Comparison of ENCODE assay signal across 15 cellular contexts in genomic region chr10:14748471-14748870, GRCh38. TPM values are rescaled to one million over a fixed set of nuclear protein-coding genes. Genes with fewer than 3 reads are reported as not detected.
A peak's percentile ranks its signal among the peaks of the same experiment; 100 is the strongest.
DNase-seq lines count a peak whose midpoint lies in the region; ATAC-seq, FAIRE-seq and TF ChIP-seq lines count a peak whose summit lies in the region.
"Had no signal": no experiment of that assay in that cellular context is flagged by ENCODE, and none has a peak within 500 bp of the region (broad histone marks: within the 10 kb centered on the region; RNA-seq: fewer than 3 reads in every experiment).

No MANE protein-coding gene starts in this region.

- DNase-seq in GM12892 (ENCODE audit: insufficient read length) (no peak), body of pancreas (peak in 3 of 4 donors; percentile 34 to 50 (median 41)), lower lobe of right lung (no peak), GM03348 (ENCODE audit: low spot score) (no peak), posterior cingulate gyrus (no peak)
- DNase-seq: activated CD8-positive, alpha-beta memory T cell treated with anti-CD3 and anti-CD28 coated beads, Interleukin-2, amount 50 U/mL, for 4 hours; activated naive CD4-positive, alpha-beta T cell treated with anti-CD3 and anti-CD28 coated beads, Interleukin-2, amount 50 U/mL, for 16 hours; AML-193; DMS79; NK-92 treated with Interleukin-12 subunit alpha and Interleukin-12 subunit beta, amount 100 ng/mL, for 24 hours; SK-N-SH had no signal

- H3K9ac ChIP-seq in stomach smooth muscle (ENCODE audit: low read length in 2 of 2), result peak overlapping the region in 1 of 2 donors; percentile 29
- H3K9ac ChIP-seq: SK-N-SH had no signal

- H3K27ac ChIP-seq in body of pancreas, result peak overlapping the region; percentile 43 to 82 (median 56)
- H3K27ac ChIP-seq in lower lobe of right lung, result peak overlapping the region; percentile 44
- H3K27ac ChIP-seq in stomach smooth muscle (ENCODE audit: low read length), result peak overlapping the region; percentile 13

- H3K4me3 ChIP-seq in body of pancreas (no peak overlapping the region), lower lobe of right lung (no peak overlapping the region), stomach smooth muscle (ENCODE audit: low read length in 2 of 2) (peak overlapping the region in 1 of 2 donors; percentile 29)
- H3K4me3 ChIP-seq: thyroid gland had no signal

- TF ChIP-seq POLR2A in GM12892 (IDR thresholded peaks at IDR 0.05; ENCODE audit: low read depth, low read length) (no peak), body of pancreas (IDR thresholded peaks at IDR 0.05) (no peak)

- H3K4me1 ChIP-seq in body of pancreas (peaks cover 23% of the 10 kb centered on the region), lower lobe of right lung (peaks cover 34% of the 10 kb centered on the region), stomach smooth muscle (ENCODE audit: control insufficient read depth, insufficient read depth, low read length) (peaks cover 23% of the 10 kb centered on the region)

- ATAC-seq in body of pancreas (peak; percentile 25), lower lobe of right lung (peak; percentile 42 to 43), GM18907 (IDR thresholded peaks at IDR 0.05; ENCODE audit: unreplicated experiment) (no peak), HG03439 (IDR thresholded peaks at IDR 0.05; ENCODE audit: unreplicated experiment) (no peak)

- WGBS in body of pancreas, 2 donors, result 38% methylated on average over 4 of the region's 4 CpGs; no CpG with 5 or more reads in 1 of the 2 donors

- FAIRE-seq in GM12892 (lab: Jason Lieb, UNC), result peak; percentile 36

- H3K9me3 ChIP-seq in body of pancreas, result no peaks in the 10 kb centered on the region
- no peaks in the 10 kb centered on the region for H3K9me3 ChIP-seq in lower lobe of right lung
- H3K9me3 ChIP-seq in stomach smooth muscle (ENCODE audit: control insufficient read depth in 2 of 2, low read length in 2 of 2), result no peaks in the 10 kb centered on the region
- H3K9me3 ChIP-seq: SK-N-SH, thyroid gland had no signal

- H3K27me3 ChIP-seq in body of pancreas, result no peaks in the 10 kb centered on the region
- no peaks in the 10 kb centered on the region for H3K27me3 ChIP-seq in lower lobe of right lung (ENCODE audit: low read depth)
- H3K27me3 ChIP-seq in stomach smooth muscle (ENCODE audit: control insufficient read depth in 1 of 2, insufficient read depth in 2 of 2, low read length in 2 of 2), result no peaks in the 10 kb centered on the region
- H3K27me3 ChIP-seq: thyroid gland had no signal

- TF ChIP-seq CTCF in body of pancreas (IDR thresholded peaks at IDR 0.05) (no peak), lower lobe of right lung (IDR thresholded peaks at IDR 0.05) (no peak)

- intact Hi-C loops in body of pancreas (cut with DNase I) (no loop called here), lower lobe of right lung (cut with DNase I) (no loop called here), posterior cingulate gyrus (cut with DNase I) (no loop called here)

- H3K36me3 ChIP-seq in body of pancreas (replicated peaks in 1 of 2; ENCODE audit: insufficient read depth in 1 of 2, low read depth in 2 of 2) (no peaks in the 10 kb centered on the region), lower lobe of right lung (no peaks in the 10 kb centered on the region), stomach smooth muscle (ENCODE audit: control insufficient read depth in 2 of 2, insufficient read depth in 2 of 2, low read length in 2 of 2) (no peaks in the 10 kb centered on the region)
- H3K36me3 ChIP-seq: thyroid gland had no signal

RNA-seq across cellular contexts. Expression of gene FAM107B, which starts 26.2 kb away (rescaled TPM):
- polyA plus RNA-seq in GM12892 (2012; ENCODE audit: missing spikeins), result 70.3 TPM
- total RNA-seq in body of pancreas (10 to 100 TPM; 19.4 to 45.9 TPM), lower lobe of right lung (75.4 TPM)

Comparison
In these comparisons a context has a peak if more than half of its experiments do, and no peak if none do; other contexts are left out.
1. DNase-seq: peak in body of pancreas (3 of 4); none in GM12892 (single experiment), lower lobe of right lung (single experiment), GM03348 (single experiment) and posterior cingulate gyrus (0 of 10).
2. ATAC-seq: peak in body of pancreas (single experiment) and lower lobe of right lung (2 of 2); none in GM18907 (single experiment) and HG03439 (single experiment).
3. Peak in every context shown above with its lines, with median percentiles within 50 percentile points of each other: H3K27ac ChIP-seq.